22 cellular contexts compared by ENCODE assay signal in the genomic region with DNA sequence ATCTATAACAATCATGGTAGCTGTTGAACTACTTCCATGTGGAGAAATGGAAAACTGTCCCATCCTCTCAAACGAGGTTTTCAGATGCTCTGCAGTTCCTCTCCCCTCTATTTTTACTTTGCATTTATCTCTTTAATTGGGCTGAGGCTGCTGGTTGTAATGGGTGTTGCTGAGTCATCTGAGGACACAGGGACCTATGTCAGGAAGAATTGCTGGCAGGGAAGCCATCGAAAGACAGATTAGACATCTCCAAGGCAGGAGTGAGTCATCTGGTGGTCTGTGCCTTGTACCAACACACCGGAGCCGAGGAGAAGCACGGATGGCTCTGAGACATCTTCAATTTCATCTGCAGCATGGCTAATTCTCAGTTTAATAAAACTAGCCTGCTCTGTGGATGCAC.
DNase-seq lines count a peak whose midpoint lies in the region; ATAC-seq, FAIRE-seq and TF ChIP-seq lines count a peak whose summit lies in the region.
"Had no signal": no experiment of that assay in that cellular context is flagged by ENCODE, and none has a peak within 500 bp of the region (broad histone marks: within the 10 kb centered on the region; RNA-seq: fewer than 3 reads in every experiment).

No MANE protein-coding gene starts in this region.

- no peaks in the 10 kb centered on the region for H3K27me3 ChIP-seq in K562 (ENCODE audit: control insufficient read depth in 2 of 2, insufficient read depth in 2 of 2, low read length in 2 of 2)
- H3K27me3 ChIP-seq in body of pancreas: no peaks in the 10 kb centered on the region

- in situ Hi-C loops in K562 (cut with MboI): no loop called here

- no peak overlapping the region for H3K4me3 Mint-ChIP-seq in Calu3 (ENCODE audit: low read depth, unreplicated experiment)
- no peak overlapping the region for H3K4me3 Mint-ChIP-seq in activated T-cell treated with anti-CD3 and anti-CD28 coated beads, Interleukin-2, amount 50 U/mL, for 4 hours
- H3K4me3 Mint-ChIP-seq: activated naive CD4-positive, alpha-beta T cell treated with anti-CD3 and anti-CD28 coated beads, Interleukin-2, amount 50 U/mL, for 24 hours; CD8-positive, alpha-beta memory T cell; dendritic cell treated with granulocyte-macrophage colony-stimulating factor and Interleukin-4, amounts not matched to agents 40 ng/mL and 50 ng/mL, for 4 days had no signal

- no peak overlapping the region for H3K4me2 ChIP-seq in K562 (ENCODE audit: insufficient read depth, low read length)
- H3K4me2 ChIP-seq: SK-N-SH had no signal

- H2AFZ ChIP-seq in K562 (ENCODE audit: low read depth, low read length): no peak overlapping the region

- no peaks in the 10 kb centered on the region for H3K36me3 ChIP-seq in K562 (ENCODE audit: control insufficient read depth, insufficient read depth, low read length)
- H3K36me3 ChIP-seq in body of pancreas (replicated peaks in 1 of 2; ENCODE audit: insufficient read depth in 1 of 2, low read depth in 2 of 2): no peaks in the 10 kb centered on the region
- H3K36me3 ChIP-seq: prostate gland had no signal

- CTCF ChIA-PET in Calu3 (lab: Charles Lee) (no interaction called here), K562 (lab: Yijun Ruan, JAX; ENCODE audit: low intra/inter-chr PET ratio) (interaction anchor here (0.9 kb wide), 1 partner anchor 529 kb away, joined by 3 read pairs; no protein-coding TSS in a partner anchor)

- no peaks in the 10 kb centered on the region for H3K36me3 Mint-ChIP-seq in Calu3 (ENCODE audit: insufficient read depth, unreplicated experiment)
- no peaks in the 10 kb centered on the region for H3K36me3 Mint-ChIP-seq in activated T-cell treated with anti-CD3 and anti-CD28 coated beads, Interleukin-2, amount 50 U/mL, for 4 hours (ENCODE audit: insufficient read depth)
- H3K36me3 Mint-ChIP-seq: activated naive CD4-positive, alpha-beta T cell treated with anti-CD3 and anti-CD28 coated beads, Interleukin-2, amount 50 U/mL, for 24 hours; CD8-positive, alpha-beta memory T cell had no signal

- no peak for DNase-seq in Calu3
- DNase-seq in HT1080 (ENCODE audit: low read depth): peak; percentile 55
- peak; percentile 10 to 48 (median 27) for DNase-seq in K562 (ENCODE audit: extremely low read depth in 1 of 4, low spot score in 3 of 4)
- DNase-seq in iPS-NIHi7 (ENCODE audit: extremely low spot score): peak; percentile 29
- no peak for DNase-seq in body of pancreas
- DNase-seq in activated T-cell treated with anti-CD3 and anti-CD28 coated beads, Interleukin-2, amount 50 U/mL, for 4 hours: no peak
- no peak for DNase-seq in Kasumi-1 (lab: John Stamatoyannopoulos, UW)
- DNase-seq in NCI-H524 treated with DMSO at 0.1 percent for 48 hours (lab: John Stamatoyannopoulos, UW): no peak
- DNase-seq: activated CD4-positive, alpha-beta T cell treated with anti-CD3 and anti-CD28 coated beads, Interleukin-2, amount 50 U/mL, for 1 hour; CD8-positive, alpha-beta memory T cell; central memory CD4-positive, alpha-beta T cell; kidney; mammary epithelial cell; NCI-H146; NCI-H510A treated with DMSO at 0.1 percent for 48 hours; SK-N-SH; T-helper 2 cell; trophoblast cell had no signal

- no peak overlapping the region for H3K9ac ChIP-seq in K562 (ENCODE audit: insufficient read depth in 1 of 2, low read depth in 2 of 2, low read length in 2 of 2)
- H3K9ac ChIP-seq: SK-N-SH had no signal

- no peaks in the 10 kb centered on the region for H3K27me3 Mint-ChIP-seq in Calu3 (ENCODE audit: unreplicated experiment)
- H3K27me3 Mint-ChIP-seq in activated T-cell treated with anti-CD3 and anti-CD28 coated beads, Interleukin-2, amount 50 U/mL, for 4 hours (ENCODE audit: low read depth): no peaks in the 10 kb centered on the region
- H3K27me3 Mint-ChIP-seq: dendritic cell treated with granulocyte-macrophage colony-stimulating factor and Interleukin-4, amounts not matched to agents 40 ng/mL and 50 ng/mL, for 4 days had no signal

- peaks cover 17% of the 10 kb centered on the region for H3K4me1 Mint-ChIP-seq in Calu3 (ENCODE audit: low read depth, unreplicated experiment)
- H3K4me1 Mint-ChIP-seq in activated T-cell treated with anti-CD3 and anti-CD28 coated beads, Interleukin-2, amount 50 U/mL, for 4 hours (ENCODE audit: low read depth): no peaks in the 10 kb centered on the region
- H3K4me1 Mint-ChIP-seq: activated naive CD4-positive, alpha-beta T cell treated with anti-CD3 and anti-CD28 coated beads, Interleukin-2, amount 50 U/mL, for 24 hours; CD8-positive, alpha-beta memory T cell had no signal

- TF ChIP-seq RAD21 in K562 (CRISPR knock-in tag; conservative IDR thresholded peaks at IDR 0.05 in 1 of 2, IDR thresholded peaks at IDR 0.05 in 1 of 2): no peak

- no peak overlapping the region for H3K4me3 ChIP-seq in K562
- H3K4me3 ChIP-seq in body of pancreas: no peak overlapping the region
- H3K4me3 ChIP-seq: prostate gland had no signal

- POLR2A ChIA-PET in K562 (lab: Yijun Ruan, JAX): no interaction called here

- no peak for TF ChIP-seq EP300 in K562 (IDR thresholded peaks at IDR 0.05; ENCODE audit: low read length)

- H3K79me2 ChIP-seq in K562 (ENCODE audit: control insufficient read depth, insufficient read depth, low read length): no peaks in the 10 kb centered on the region

- ATAC-seq in K562 (peak; percentile 46; the same call in 1 of the 3 replicates), body of pancreas (no peak)
- no peak for ATAC-seq in activated T-cell treated with anti-CD3 and anti-CD28 coated beads, Interleukin-2, amount 50 U/mL, for 4 hours

- peak; percentile 81 for FAIRE-seq in K562 (lab: Jason Lieb, UNC)
- FAIRE-seq: kidney had no signal

- no peaks in the 10 kb centered on the region for H4K20me1 ChIP-seq in K562 (replicated peaks; ENCODE audit: control insufficient read depth, insufficient read depth, low read length)

- 0% methylated on average over 5 of the region's 5 CpGs for WGBS in K562 (ENCODE audit: insufficient coverage, low coverage, missing lambda C conversion rate)
- WGBS in body of pancreas, 2 donors: 49 to 60% methylated on average over 5 of the region's 5 CpGs

- H3K27ac ChIP-seq in K562 (ENCODE audit: extremely low read depth, low read depth, low read length) (no peak overlapping the region), body of pancreas (no peak overlapping the region)
- H3K27ac ChIP-seq: prostate gland, RWPE1 had no signal

- H3K9me1 ChIP-seq in K562 (ENCODE audit: control insufficient read depth, insufficient read depth, low read length): no peaks in the 10 kb centered on the region

- intact Hi-C loops in Calu3 (cut with micrococcal nuclease; ENCODE audit: unreplicated experiment): no loop called here
- intact Hi-C loops in K562 (cut with micrococcal nuclease): no loop called here
- intact Hi-C loops in body of pancreas (cut with DNase I): no loop called here

- no peaks in the 10 kb centered on the region for H3K9me3 Mint-ChIP-seq in Calu3 (ENCODE audit: low read depth, unreplicated experiment)
- H3K9me3 Mint-ChIP-seq in activated T-cell treated with anti-CD3 and anti-CD28 coated beads, Interleukin-2, amount 50 U/mL, for 4 hours: no peaks in the 10 kb centered on the region
- H3K9me3 Mint-ChIP-seq: activated naive CD4-positive, alpha-beta T cell treated with anti-CD3 and anti-CD28 coated beads, Interleukin-2, amount 50 U/mL, for 24 hours; dendritic cell treated with granulocyte-macrophage colony-stimulating factor and Interleukin-4, amounts not matched to agents 40 ng/mL and 50 ng/mL, for 4 days had no signal

- H3K9me3 ChIP-seq in K562 (replicated peaks; ENCODE audit: control insufficient read depth, insufficient read depth, low read depth, low read length): no peaks in the 10 kb centered on the region
- no peaks in the 10 kb centered on the region for H3K9me3 ChIP-seq in body of pancreas
- H3K9me3 ChIP-seq: prostate gland, SK-N-SH had no signal

- TF ChIP-seq CTCF in Calu3 (IDR thresholded peaks at IDR 0.05; ENCODE audit: unreplicated experiment): no peak
- TF ChIP-seq CTCF in K562 (IDR thresholded peaks at IDR 0.05 in 2 of 3, conservative IDR thresholded peaks at IDR 0.05 in 1 of 3; ENCODE audit: insufficient read depth in 2 of 3, low read depth in 1 of 3, low read length in 3 of 3): no peak
- no peak for TF ChIP-seq CTCF in body of pancreas (IDR thresholded peaks at IDR 0.05)

- H3K4me1 ChIP-seq in K562 (replicated peaks in 1 of 2; ENCODE audit: control insufficient read depth in 2 of 2, insufficient read depth in 2 of 2, low read length in 2 of 2): no peaks in the 10 kb centered on the region; a peak in 1 of 5 replicates
- no peaks in the 10 kb centered on the region for H3K4me1 ChIP-seq in body of pancreas
- H3K4me1 ChIP-seq: prostate gland had no signal

- TF ChIP-seq POLR2A in K562 (conservative IDR thresholded peaks at IDR 0.05) (no peak), body of pancreas (IDR thresholded peaks at IDR 0.05) (no peak)

- BruUV-seq in Calu3 (replicated peaks; lab: Mats Ljungman, UMichigan) (no TSS peak), K562 (replicated peaks; lab: Mats Ljungman, UMichigan) (no TSS peak)

- peak overlapping the region; percentile 33 for H3K27ac Mint-ChIP-seq in Calu3 (ENCODE audit: unreplicated experiment)
- H3K27ac Mint-ChIP-seq: activated naive CD4-positive, alpha-beta T cell treated with anti-CD3 and anti-CD28 coated beads, Interleukin-2, amount 50 U/mL, for 24 hours; dendritic cell treated with granulocyte-macrophage colony-stimulating factor and Interleukin-4, amounts not matched to agents 40 ng/mL and 50 ng/mL, for 4 days had no signal

TF ChIP-seq in K562, 482 proteins besides CTCF, POLR2A, EP300 and RAD21 (continues in another document):
- TF ChIP-seq ZFP36 (IDR thresholded peaks at IDR 0.05; ENCODE audit: low read depth, low read length, partially characterized antibody): no peak
- TF ChIP-seq ZNF57 (CRISPR knock-in tag; IDR thresholded peaks at IDR 0.05): no peak
- no peak for TF ChIP-seq DACH1 (IDR thresholded peaks at IDR 0.05; ENCODE audit: partially characterized antibody)
- TF ChIP-seq MYNN (IDR thresholded peaks at IDR 0.05): no peak
- TF ChIP-seq MYNN (CRISPR knock-in tag; IDR thresholded peaks at IDR 0.05): no peak
- no peak for TF ChIP-seq MEF2A (IDR thresholded peaks at IDR 0.05; ENCODE audit: control insufficient read depth, low read depth, low read length)
- no peak for TF ChIP-seq CREB3L1 (IDR thresholded peaks at IDR 0.05; ENCODE audit: borderline replicate concordance, low read depth)
- peak; percentile 50; the same call in 1 of the 2 replicates for TF ChIP-seq NFE2L1 (tag; IDR thresholded peaks at IDR 0.05; ENCODE audit: borderline replicate concordance, low read depth)

Comparison
In these comparisons a context has a peak if more than half of its experiments do, and no peak if none do; other contexts are left out.
1. DNase-seq: peak in HT1080 (single experiment), K562 (4 of 4) and iPS-NIHi7 (single experiment); none in Calu3 (single experiment), body of pancreas (0 of 4), activated T-cell treated with anti-CD3 and anti-CD28 coated beads, Interleukin-2, amount 50 U/mL, for 4 hours (single experiment), Kasumi-1 (0 of 2) and NCI-H524 treated with DMSO at 0.1 percent for 48 hours (single experiment).